In the genomic region with DNA sequence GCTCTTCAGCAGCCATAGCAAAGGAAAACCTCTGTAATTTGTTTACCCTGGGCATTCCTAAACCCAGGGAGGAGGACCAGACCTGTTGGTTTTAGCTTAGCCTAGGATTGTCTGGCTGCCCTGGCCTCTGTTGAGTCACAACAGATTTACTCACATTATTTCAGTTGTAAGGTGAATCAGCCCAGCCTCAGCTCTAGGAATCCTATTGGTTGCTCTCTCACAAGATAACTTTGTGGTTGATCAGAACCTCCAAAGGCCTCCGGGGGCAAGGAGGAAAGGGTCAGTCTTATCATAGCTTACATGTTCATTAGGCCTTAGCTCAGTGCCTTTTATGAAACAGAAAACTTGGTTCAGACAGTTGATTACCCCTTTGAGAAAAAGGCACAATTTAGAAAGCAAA, we compare ENCODE assay signal across 10 cellular contexts. TPM values are rescaled to one million over a fixed set of nuclear protein-coding genes. Genes with fewer than 3 reads are reported as not detected.
DNase-seq lines count a peak whose midpoint lies in the region; ATAC-seq and TF ChIP-seq lines count a peak whose summit lies in the region.
"Had no signal": no experiment of that assay in that cellular context is flagged by ENCODE, and none has a peak within 500 bp of the region (broad histone marks: within the 10 kb centered on the region; RNA-seq: fewer than 3 reads in every experiment).

No MANE protein-coding gene starts in this region.

- peak overlapping the region in 1 of 2 donors; percentile 85 for H3K27ac Mint-ChIP-seq in stimulated activated naive CD8-positive, alpha-beta T cell treated with anti-CD3 and anti-CD28 coated beads, Interleukin-15, amount 100 ng/mL, for 72 hours
- H3K27ac Mint-ChIP-seq in osteocyte (ENCODE audit: unreplicated experiment), result no peak overlapping the region

- WGBS in suprapubic skin, result 81% methylated on average over 1 of the region's 1 CpG

- H3K4me1 ChIP-seq in adipocyte (ENCODE audit: control insufficient read depth, insufficient read depth, low read length) (peaks cover 6% of the 10 kb centered on the region), suprapubic skin (no peaks in the 10 kb centered on the region)

- TF ChIP-seq CTCF in osteocyte (IDR thresholded peaks at IDR 0.05) (no peak), suprapubic skin (IDR thresholded peaks at IDR 0.05) (no peak)

- TF ChIP-seq POLR2A in suprapubic skin (IDR thresholded peaks at IDR 0.05), result no peak

- H3K36me3 ChIP-seq in adipocyte (ENCODE audit: control insufficient read depth, insufficient read depth, low read length, severe bottlenecking) (no peaks in the 10 kb centered on the region), suprapubic skin (no peaks in the 10 kb centered on the region)

- H3K4me3 ChIP-seq in adipocyte (ENCODE audit: low read length), result peak overlapping the region; percentile 16
- no peak overlapping the region for H3K4me3 ChIP-seq in suprapubic skin

- H3K27ac ChIP-seq in suprapubic skin, result no peak overlapping the region

- H3K9ac ChIP-seq in adipocyte (ENCODE audit: low read length), result no peak overlapping the region

- no peaks in the 10 kb centered on the region for H3K9me3 Mint-ChIP-seq in stimulated activated naive CD8-positive, alpha-beta T cell treated with anti-CD3 and anti-CD28 coated beads, Interleukin-15, amount 100 ng/mL, for 72 hours
- H3K9me3 Mint-ChIP-seq in osteocyte (ENCODE audit: unreplicated experiment), result no peaks in the 10 kb centered on the region

- no peak for TF ChIP-seq EP300 in suprapubic skin (IDR thresholded peaks at IDR 0.05)

- no peaks in the 10 kb centered on the region for H3K27me3 Mint-ChIP-seq in stimulated activated naive CD8-positive, alpha-beta T cell treated with anti-CD3 and anti-CD28 coated beads, Interleukin-15, amount 100 ng/mL, for 72 hours
- H3K27me3 Mint-ChIP-seq in osteocyte (ENCODE audit: unreplicated experiment), result no peaks in the 10 kb centered on the region

- H3K27me3 ChIP-seq in adipocyte (replicated peaks; ENCODE audit: control insufficient read depth, insufficient read depth, low read length) (peaks cover 9% of the 10 kb centered on the region), suprapubic skin (no peaks in the 10 kb centered on the region)

- H3K9me3 ChIP-seq in adipocyte (ENCODE audit: control insufficient read depth, low read length) (no peaks in the 10 kb centered on the region), suprapubic skin (no peaks in the 10 kb centered on the region)

- peak; percentile 4 to 21 for DNase-seq in stimulated activated CD4-positive, alpha-beta T cell treated with anti-CD3 and anti-CD28 coated beads, Interleukin-15, amount 100 ng/mL, for 48 hours (ENCODE audit: low read depth in 2 of 2)
- DNase-seq in stimulated activated CD4-positive, alpha-beta T cell treated with anti-CD3 and anti-CD28 coated beads, Interleukin-4, amount 100 ng/mL, for 24 hours, result no peak
- DNase-seq in adipocyte (ENCODE audit: low read depth) (peak; percentile 16), osteocyte (ENCODE audit: extremely low spot score, unreplicated experiment) (no peak), suprapubic skin (ENCODE audit: low spot score in 2 of 2) (no peak), COR-L47 (lab: John Stamatoyannopoulos, UW) (no peak)
- peak in 1 of 2 donors; percentile 54 for DNase-seq in stimulated activated naive CD8-positive, alpha-beta T cell treated with anti-CD3 and anti-CD28 coated beads, Interleukin-15, amount 100 ng/mL, for 72 hours
- DNase-seq: hippocampal formation; NK-92 treated with Interleukin-12 subunit alpha and Interleukin-12 subunit beta, amount 100 ng/mL, for 24 hours had no signal

- peaks cover 13% of the 10 kb centered on the region for H3K4me1 Mint-ChIP-seq in stimulated activated naive CD8-positive, alpha-beta T cell treated with anti-CD3 and anti-CD28 coated beads, Interleukin-15, amount 100 ng/mL, for 72 hours
- H3K4me1 Mint-ChIP-seq in osteocyte (ENCODE audit: unreplicated experiment), result no peaks in the 10 kb centered on the region

- peak; percentile 73 for ATAC-seq in HG03432 (IDR thresholded peaks at IDR 0.05; ENCODE audit: unreplicated experiment)
- ATAC-seq in stimulated activated naive CD8-positive, alpha-beta T cell treated with anti-CD3 and anti-CD28 coated beads, Interleukin-15, amount 100 ng/mL, for 72 hours, result peak; percentile 98

- H3K4me3 Mint-ChIP-seq in stimulated activated naive CD8-positive, alpha-beta T cell treated with anti-CD3 and anti-CD28 coated beads, Interleukin-15, amount 100 ng/mL, for 72 hours, result no peak overlapping the region
- H3K4me3 Mint-ChIP-seq in osteocyte (ENCODE audit: unreplicated experiment), result no peak overlapping the region

- H3K36me3 Mint-ChIP-seq in osteocyte (ENCODE audit: unreplicated experiment), result peaks cover 1% of the 10 kb centered on the region

RNA-seq across cellular contexts. Expression of a gene that starts 41.0 kb away (rescaled TPM):
- total RNA-seq in osteocyte (9.6 TPM in 2 replicates), suprapubic skin (10 to 100 TPM; 39.7 to 83.0 (median 60.2) TPM)

Comparison
In these comparisons a context has a peak if more than half of its experiments do, and no peak if none do; other contexts are left out.
1. DNase-seq: peak in stimulated activated CD4-positive, alpha-beta T cell treated with anti-CD3 and anti-CD28 coated beads, Interleukin-15, amount 100 ng/mL, for 48 hours (2 of 2) and adipocyte (single experiment); none in stimulated activated CD4-positive, alpha-beta T cell treated with anti-CD3 and anti-CD28 coated beads, Interleukin-4, amount 100 ng/mL, for 24 hours (single experiment), osteocyte (single experiment), suprapubic skin (0 of 2) and COR-L47 (single experiment).